ENCODE assay signal across 22 cellular contexts in the genomic region with DNA sequence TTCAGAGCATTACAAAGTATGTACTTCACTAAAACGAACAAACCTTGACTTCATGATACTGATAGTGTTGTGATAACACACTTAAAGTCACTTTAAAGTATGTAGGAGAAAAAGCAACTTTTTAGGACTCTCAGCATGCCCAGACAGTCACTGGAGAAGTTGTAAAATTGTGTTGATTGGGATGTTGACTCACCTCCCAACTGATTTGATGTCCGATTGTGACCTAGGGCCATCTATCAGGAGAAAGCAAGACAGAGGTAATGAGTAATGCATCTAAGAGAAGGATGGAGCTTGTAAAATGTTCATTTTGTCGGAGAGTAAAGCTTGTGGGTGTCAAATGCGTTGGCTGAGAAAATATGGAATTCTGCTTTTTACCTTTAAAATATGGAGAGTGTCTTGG.
"Had no signal": no experiment of that assay in that cellular context is flagged by ENCODE, and none has a peak within 500 bp of the region (broad histone marks: within the 10 kb centered on the region; RNA-seq: fewer than 3 reads in every experiment).

No MANE protein-coding gene starts in this region.

- ATAC-seq: body of pancreas; left ventricle myocardium superior; stimulated activated naive CD8-positive, alpha-beta T cell treated with anti-CD3 and anti-CD28 coated beads, Interleukin-15, Interleukin-2, amounts not matched to agents 100 U/mL and 50 U/mL, for 24 hours had no signal

- H3K4me3 ChIP-seq: adrenal gland, body of pancreas, neural progenitor cell, right atrium auricular region, thoracic aorta, uterus had no signal

- H3K27me3 ChIP-seq: adrenal gland, body of pancreas, neural progenitor cell, right atrium auricular region, uterus had no signal

- H3K4me1 Mint-ChIP-seq: activated naive CD8-positive, alpha-beta T cell treated with anti-CD3 and anti-CD28 coated beads for 36 hours; neural progenitor cell had no signal

- H3K9me3 ChIP-seq: adrenal gland, body of pancreas, right atrium auricular region, thoracic aorta, uterus had no signal

- H3K36me3 ChIP-seq: adrenal gland, neural progenitor cell, right atrium auricular region, thoracic aorta, uterus had no signal

- H3K27me3 Mint-ChIP-seq: activated naive CD8-positive, alpha-beta T cell treated with anti-CD3 and anti-CD28 coated beads for 36 hours had no signal

- H3K27ac Mint-ChIP-seq: activated naive CD8-positive, alpha-beta T cell treated with anti-CD3 and anti-CD28 coated beads for 36 hours; naive B cell; neural progenitor cell had no signal

- H3K27ac ChIP-seq: adrenal gland, body of pancreas, neural progenitor cell, parathyroid adenoma, right atrium auricular region, thoracic aorta, uterus, VCaP had no signal

- H3K4me3 Mint-ChIP-seq: activated naive CD8-positive, alpha-beta T cell treated with anti-CD3 and anti-CD28 coated beads for 36 hours; naive B cell; neural progenitor cell had no signal

- DNase-seq: activated CD4-positive, alpha-beta T cell treated with anti-CD3 and anti-CD28 coated beads for 48 hours; activated CD4-positive, alpha-beta T cell treated with anti-CD3 and anti-CD28 coated beads, Interleukin-2, amount 50 U/mL, for 48 hours; activated CD8-positive, alpha-beta memory T cell treated with anti-CD3 and anti-CD28 coated beads for 24 hours; activated effector memory CD4-positive, alpha-beta T cell treated with Interleukin-2 at 50 U/mL for 16 hours; activated naive CD4-positive, alpha-beta T cell treated with Interleukin-2 at 50 U/mL for 16 hours; activated naive CD8-positive, alpha-beta T cell treated with anti-CD3 and anti-CD28 coated beads for 36 hours; adrenal gland; aorta; body of pancreas; effector CD8-positive, alpha-beta T cell; left ventricle myocardium superior; naive B cell; occipital lobe; stimulated activated CD4-positive, alpha-beta T cell treated with anti-CD3 and anti-CD28 coated beads, Interleukin-4, amount 100 ng/mL, for 1 hour; stimulated activated naive CD8-positive, alpha-beta T cell treated with anti-CD3 and anti-CD28 coated beads, Interleukin-15, Interleukin-2, amounts not matched to agents 100 U/mL and 50 U/mL, for 24 hours; trophoblast cell; uterus had no signal

- H3K4me1 ChIP-seq: adrenal gland, body of pancreas, neural progenitor cell, parathyroid adenoma, right atrium auricular region, uterus had no signal

- H3K9me3 Mint-ChIP-seq: neural progenitor cell had no signal

- H3K36me3 Mint-ChIP-seq: activated naive CD8-positive, alpha-beta T cell treated with anti-CD3 and anti-CD28 coated beads for 36 hours; naive B cell; neural progenitor cell had no signal
